Comparison of ENCODE assay signal across 12 cellular contexts in the genomic region with DNA sequence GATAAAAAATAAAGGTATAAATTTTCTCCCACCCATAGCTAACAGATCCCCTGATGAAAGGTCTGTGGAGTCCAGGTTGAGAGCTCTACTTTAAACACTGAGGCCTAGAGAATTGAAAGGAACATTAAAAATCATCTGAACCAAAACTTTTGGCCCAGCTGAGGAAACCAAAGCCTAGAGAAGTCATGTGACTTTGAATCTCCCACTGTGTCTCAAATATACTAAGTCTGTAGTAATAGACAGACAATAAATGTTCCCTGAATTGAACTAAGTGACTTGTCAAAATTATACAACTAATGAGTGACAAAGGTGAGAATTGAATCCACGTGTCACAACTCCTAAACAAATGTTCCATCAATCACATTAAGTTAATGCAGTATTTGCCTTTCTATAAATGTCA. TPM values are rescaled to one million over a fixed set of nuclear protein-coding genes. Genes with fewer than 3 reads are reported as not detected.
"Had no signal": no experiment of that assay in that cellular context is flagged by ENCODE, and none has a peak within 500 bp of the region (broad histone marks: within the 10 kb centered on the region; RNA-seq: fewer than 3 reads in every experiment).

No MANE protein-coding gene starts in this region.

- H3K4me2 ChIP-seq: GM23338 had no signal

- H3K9ac ChIP-seq: GM23248 had no signal

- H2AFZ ChIP-seq: GM23248, GM23338 had no signal

- H3K27ac ChIP-seq: GM23248 had no signal

- DNase-seq: GM23248, GOT3, H7, H9, HCEC 1CT, HFFc6 had no signal

- H3K36me3 ChIP-seq: HAP-1 had no signal

- H3K4me1 ChIP-seq: HAP-1 had no signal

- H3K9me3 ChIP-seq: HAP-1 had no signal

- H3K4me3 Mint-ChIP-seq: GM23338, H9, HFFc6 had no signal

- ATAC-seq: GM23338, HCT116 had no signal

- H3K4me3 ChIP-seq: GM23248, GM23338, HAP-1 had no signal

- H3K9me3 Mint-ChIP-seq: GM23338, H9, HFFc6 had no signal

- H3K27ac Mint-ChIP-seq: GM23338, H9, HFFc6 had no signal

- FAIRE-seq: H1, H54 had no signal

RNA-seq across cellular contexts. Expression of a gene that starts 5.7 kb away (rescaled TPM):
- total RNA-seq: GM23248, H1, H4, H9, HFFc6 had no signal
- polyA plus RNA-seq: GM23248, GM23338, H1 had no signal

RNA-seq across cellular contexts. Expression of a gene that starts 25.3 kb away (rescaled TPM):
- total RNA-seq: GM23248, GM23338, H1, H4, H7, H9, HFFc6 had no signal
- polyA plus RNA-seq: GM23248, GM23338, H1 had no signal

RNA-seq across cellular contexts. Expression of a gene that starts 48.5 kb away (rescaled TPM):
- total RNA-seq: GM23248, GM23338, H1, H7, H9, HFFc6 had no signal
- polyA plus RNA-seq: GM23248, GM23338, H1 had no signal
